ENCODE assay signal across 16 cellular contexts in genomic region chr20:44581515-44581914, GRCh38. TPM values are rescaled to one million over a fixed set of nuclear protein-coding genes. Genes with fewer than 3 reads are reported as not detected.
DNase-seq lines count a peak whose midpoint lies in the region; ATAC-seq and TF ChIP-seq lines count a peak whose summit lies in the region.
"Had no signal": no experiment of that assay in that cellular context is flagged by ENCODE, and none has a peak within 500 bp of the region (broad histone marks: within the 10 kb centered on the region; RNA-seq: fewer than 3 reads in every experiment).

No MANE protein-coding gene starts in this region.

- peak overlapping the region; percentile 94 for H3K27ac ChIP-seq in left ventricle myocardium inferior (replicated peaks)
- peak overlapping the region; percentile 84 for H3K27ac ChIP-seq in upper lobe of right lung
- H3K27ac ChIP-seq: A549 had no signal

- H3K36me3 ChIP-seq in left ventricle myocardium inferior (no peaks in the 10 kb centered on the region), upper lobe of right lung (no peaks in the 10 kb centered on the region)

- intact Hi-C loops in left ventricle myocardium inferior (cut with micrococcal nuclease) (no loop called here), Right ventricle myocardium inferior (cut with DNase I) (no loop called here), upper lobe of right lung (cut with DNase I) (no loop called here)

- H3K27me3 ChIP-seq in left ventricle myocardium inferior (ENCODE audit: low read depth), result no peaks in the 10 kb centered on the region
- H3K27me3 ChIP-seq in upper lobe of right lung, result no peaks in the 10 kb centered on the region

- H3K27me3 Mint-ChIP-seq in endothelial cell (ENCODE audit: unreplicated experiment) (peaks cover 2% of the 10 kb centered on the region), nephron progenitor cell (ENCODE audit: low read depth, poor library complexity) (no peaks in the 10 kb centered on the region)
- H3K27me3 Mint-ChIP-seq: naive thymus-derived CD8-positive, alpha-beta T cell; stimulated activated naive CD8-positive, alpha-beta T cell treated with anti-CD3 and anti-CD28 coated beads, Interleukin-15, Interleukin-2, amounts not matched to agents 100 ng/mL and 50 ng/mL, for 24 hours had no signal

- H3K36me3 Mint-ChIP-seq in endothelial cell (ENCODE audit: low read depth, unreplicated experiment), result peaks cover 15% of the 10 kb centered on the region
- H3K36me3 Mint-ChIP-seq in nephron progenitor cell (ENCODE audit: low read depth), result peaks cover 10% of the 10 kb centered on the region

- H3K27ac Mint-ChIP-seq in endothelial cell (ENCODE audit: unreplicated experiment) (peak overlapping the region; percentile 94), nephron progenitor cell (peak overlapping the region; percentile 69)

- no peak for TF ChIP-seq CTCF in left ventricle myocardium inferior (IDR thresholded peaks at IDR 0.05; ENCODE audit: borderline replicate concordance)
- TF ChIP-seq CTCF in endothelial cell (IDR thresholded peaks at IDR 0.05; ENCODE audit: unreplicated experiment), result no peak
- no peak for TF ChIP-seq CTCF in nephron progenitor cell (IDR thresholded peaks at IDR 0.05)
- no peak for TF ChIP-seq CTCF in upper lobe of right lung (IDR thresholded peaks at IDR 0.05)

- DNase-seq in left ventricle myocardium inferior (no peak), Right ventricle myocardium inferior (ENCODE audit: missing footprints) (no peak), endothelial cell (ENCODE audit: low spot score) (no peak), nephron progenitor cell (no peak), upper lobe of right lung (no peak), SKM-1 (lab: John Stamatoyannopoulos, UW; ENCODE audit: unreplicated experiment) (no peak)
- DNase-seq: amygdala; DMS79; effector memory CD4-positive, alpha-beta T cell; naive thymus-derived CD8-positive, alpha-beta T cell; RPMI8226; stimulated activated CD4-positive, alpha-beta T cell treated with anti-CD3 and anti-CD28 coated beads, Interleukin-1b, Interleukin-23, amount 100 ng/mL, for 48 hours had no signal

- H3K4me3 ChIP-seq in left ventricle myocardium inferior, result peak overlapping the region; percentile 74
- no peak overlapping the region for H3K4me3 ChIP-seq in upper lobe of right lung
- H3K4me3 ChIP-seq: A549 had no signal

- ATAC-seq in Right ventricle myocardium inferior (no peak), upper lobe of right lung (no peak), HG02678 (IDR thresholded peaks at IDR 0.05; ENCODE audit: unreplicated experiment) (no peak), HG03460 (IDR thresholded peaks at IDR 0.05; ENCODE audit: unreplicated experiment) (no peak)
- ATAC-seq: A549; naive thymus-derived CD8-positive, alpha-beta T cell had no signal

- H3K4me1 ChIP-seq in left ventricle myocardium inferior (peaks cover 97% of the 10 kb centered on the region), upper lobe of right lung (peaks cover 52% of the 10 kb centered on the region)

- H3K9me3 Mint-ChIP-seq in endothelial cell (ENCODE audit: unreplicated experiment), result no peaks in the 10 kb centered on the region
- H3K9me3 Mint-ChIP-seq in nephron progenitor cell, result peaks cover 3% of the 10 kb centered on the region
- H3K9me3 Mint-ChIP-seq: naive thymus-derived CD8-positive, alpha-beta T cell; stimulated activated naive CD8-positive, alpha-beta T cell treated with anti-CD3 and anti-CD28 coated beads, Interleukin-15, Interleukin-2, amounts not matched to agents 100 ng/mL and 50 ng/mL, for 24 hours had no signal

- H3K4me1 Mint-ChIP-seq in endothelial cell (ENCODE audit: unreplicated experiment) (peaks cover 67% of the 10 kb centered on the region), nephron progenitor cell (peaks cover 42% of the 10 kb centered on the region)

- H3K9me3 ChIP-seq in left ventricle myocardium inferior (replicated peaks), result no peaks in the 10 kb centered on the region
- no peaks in the 10 kb centered on the region for H3K9me3 ChIP-seq in upper lobe of right lung
- H3K9me3 ChIP-seq: A549 had no signal

- H3K4me3 Mint-ChIP-seq in endothelial cell (ENCODE audit: unreplicated experiment), result peak overlapping the region; percentile 93
- H3K4me3 Mint-ChIP-seq in nephron progenitor cell, result no peak overlapping the region

RNA-seq across cellular contexts. Expression of gene PKIG, which starts 0.9 kb away (rescaled TPM):
- total RNA-seq in left ventricle myocardium inferior, result 172 TPM
- 206 TPM for total RNA-seq in Right ventricle myocardium inferior
- 184 TPM for total RNA-seq in endothelial cell (ENCODE audit: unreplicated experiment)
- total RNA-seq in upper lobe of right lung, result 88.8 TPM

RNA-seq across cellular contexts. Expression of gene SERINC3, which starts 59.6 kb away (rescaled TPM):
- total RNA-seq in left ventricle myocardium inferior (88.4 TPM), Right ventricle myocardium inferior (82.4 TPM), endothelial cell (ENCODE audit: unreplicated experiment) (82.8 TPM), upper lobe of right lung (143 TPM)
